ENCODE assay signal across 13 cellular contexts in genomic region chr2:201263774-201264173, GRCh38. TPM values are rescaled to one million over a fixed set of nuclear protein-coding genes. Genes with fewer than 3 reads are reported as not detected.
DNase-seq lines count a peak whose midpoint lies in the region; ATAC-seq and TF ChIP-seq lines count a peak whose summit lies in the region.
"Had no signal": no experiment of that assay in that cellular context is flagged by ENCODE, and none has a peak within 500 bp of the region (broad histone marks: within the 10 kb centered on the region; RNA-seq: fewer than 3 reads in every experiment).

No MANE protein-coding gene starts in this region.

- H3K36me3 ChIP-seq in BLaER1 (peaks cover 33% of the 10 kb centered on the region), SU-DHL-6 (ENCODE audit: low read length) (no peaks in the 10 kb centered on the region), stomach (peaks cover 12 to 28% (median 25%) of the 10 kb centered on the region in 4 donors)
- peaks cover 13% of the 10 kb centered on the region for H3K36me3 ChIP-seq in CD8-positive, alpha-beta T cell (ENCODE audit: insufficient read depth, low read length)

- H3K4me1 ChIP-seq in BLaER1 (peaks cover 68% of the 10 kb centered on the region), stomach (peaks cover 6 to 53% (median 25%) of the 10 kb centered on the region in 4 donors)
- H3K4me1 ChIP-seq in CD8-positive, alpha-beta T cell (ENCODE audit: insufficient read depth, low read length), result peaks cover 66% of the 10 kb centered on the region

- 82 to 90% (median 87%) methylated on average over 2 of the region's 2 CpGs for WGBS in stomach, 5 donors

- TF ChIP-seq CTCF in CD8-positive, alpha-beta T cell (IDR thresholded peaks at IDR 0.05), result no peak
- TF ChIP-seq CTCF in SU-DHL-6 (IDR thresholded peaks at IDR 0.05; ENCODE audit: insufficient read depth, low read length, poor library complexity, severe bottlenecking) (no peak), stomach (IDR thresholded peaks at IDR 0.05) (no peak)

- TF ChIP-seq POLR2A in stomach (IDR thresholded peaks at IDR 0.05), result no peak

- no peaks in the 10 kb centered on the region for H3K9me3 ChIP-seq in BLaER1
- H3K9me3 ChIP-seq in CD8-positive, alpha-beta T cell (ENCODE audit: low read length), result no peaks in the 10 kb centered on the region
- no peaks in the 10 kb centered on the region for H3K9me3 ChIP-seq in SU-DHL-6 (ENCODE audit: insufficient read depth, low read length)
- H3K9me3 ChIP-seq in stomach, result no peaks in the 10 kb centered on the region
- H3K9me3 ChIP-seq: upper lobe of left lung had no signal

- no peak overlapping the region for H3K4me3 ChIP-seq in BLaER1
- H3K4me3 ChIP-seq in CD8-positive, alpha-beta T cell (ENCODE audit: low read depth, low read length), result peak overlapping the region; percentile 33
- no peak overlapping the region for H3K4me3 ChIP-seq in SU-DHL-6 (ENCODE audit: insufficient read depth, low read length, poor library complexity, severe bottlenecking)
- H3K4me3 ChIP-seq in stomach, result no peak overlapping the region

- H3K9me3 Mint-ChIP-seq in CD8-positive, alpha-beta T cell, result no peaks in the 10 kb centered on the region
- H3K9me3 Mint-ChIP-seq in effector memory CD8-positive, alpha-beta T cell, result no peaks in the 10 kb centered on the region

- H3K4me2 ChIP-seq in BLaER1 (peak overlapping the region; percentile 61), SU-DHL-6 (ENCODE audit: low read depth, low read length, poor library complexity, severe bottlenecking) (peak overlapping the region; percentile 99)

- ATAC-seq in CD8-positive, alpha-beta T cell, result no peak
- ATAC-seq in effector memory CD8-positive, alpha-beta T cell (replicated peaks), result peak; percentile 22

- peak in 1 of 7 experiments; percentile 37 for DNase-seq in CD8-positive, alpha-beta T cell
- DNase-seq in effector memory CD8-positive, alpha-beta T cell, result no peak
- DNase-seq in stomach, result no peak
- DNase-seq in NCI-H2029 (lab: John Stamatoyannopoulos, UW), result no peak
- DNase-seq in RPMI8226, result no peak
- DNase-seq: anterior cingulate cortex; glutamatergic neuron; NCI-H187; stimulated activated CD4-positive, alpha-beta T cell treated with anti-CD3 and anti-CD28 coated beads, Interleukin-15, amount 100 ng/mL, for 24 hours; upper lobe of left lung had no signal

- peaks cover 13% of the 10 kb centered on the region for H3F3A ChIP-seq in SU-DHL-6 (ENCODE audit: insufficient read depth)

- H3K36me3 Mint-ChIP-seq in CD8-positive, alpha-beta T cell, result peaks cover 47% of the 10 kb centered on the region
- peaks cover 64% of the 10 kb centered on the region for H3K36me3 Mint-ChIP-seq in effector memory CD8-positive, alpha-beta T cell (ENCODE audit: insufficient read depth)

- POLR2A ChIA-PET in CD8-positive, alpha-beta T cell (lab: Charles Lee), result interaction anchor here (0.6 to 2.4 kb wide), 6 partner anchors 8 to 60 kb away, joined by 3 to 13 read pairs (median 7); no protein-coding TSS in a partner anchor

- CTCF ChIA-PET in CD8-positive, alpha-beta T cell (lab: Charles Lee), result interaction anchor here (1.3 to 10.9 kb wide), 5 partner anchors 15 to 100 kb away, joined by 3 to 76 read pairs (median 42); no protein-coding TSS in a partner anchor

- H4K20me1 ChIP-seq in BLaER1 (peaks cover 35% of the 10 kb centered on the region), SU-DHL-6 (ENCODE audit: low read depth, low read length) (no peaks in the 10 kb centered on the region)

- H3K27ac Mint-ChIP-seq in CD8-positive, alpha-beta T cell, result peak overlapping the region; percentile 92
- H3K27ac Mint-ChIP-seq in effector memory CD8-positive, alpha-beta T cell, result peak overlapping the region; percentile 83 to 98

- H3K27me3 ChIP-seq in BLaER1 (no peaks in the 10 kb centered on the region), SU-DHL-6 (ENCODE audit: low read length) (no peaks in the 10 kb centered on the region), stomach (no peaks in the 10 kb centered on the region)
- no peaks in the 10 kb centered on the region for H3K27me3 ChIP-seq in CD8-positive, alpha-beta T cell (ENCODE audit: insufficient read depth, low read length)
- H3K27me3 ChIP-seq: upper lobe of left lung had no signal

- TF ChIP-seq EP300 in stomach (IDR thresholded peaks at IDR 0.05), result no peak

- no peak overlapping the region for H2AFZ ChIP-seq in SU-DHL-6 (ENCODE audit: low read depth, low read length, severe bottlenecking)

- peaks cover 70% of the 10 kb centered on the region for H3K79me2 ChIP-seq in SU-DHL-6 (ENCODE audit: insufficient read depth, low read length)

- H3K9ac ChIP-seq in BLaER1 (no peak overlapping the region), SU-DHL-6 (ENCODE audit: low read length) (no peak overlapping the region)

- no peak overlapping the region for H3K27ac ChIP-seq in BLaER1
- peak overlapping the region; percentile 9 for H3K27ac ChIP-seq in CD8-positive, alpha-beta T cell (ENCODE audit: low read depth, low read length)
- no peak overlapping the region for H3K27ac ChIP-seq in SU-DHL-6 (ENCODE audit: low read depth, low read length)
- no peak overlapping the region for H3K27ac ChIP-seq in stomach
- H3K27ac ChIP-seq: C4-2B had no signal

- H3K27me3 Mint-ChIP-seq in CD8-positive, alpha-beta T cell (ENCODE audit: low read depth), result no peaks in the 10 kb centered on the region
- no peaks in the 10 kb centered on the region for H3K27me3 Mint-ChIP-seq in effector memory CD8-positive, alpha-beta T cell

- peaks cover 79% of the 10 kb centered on the region for H3K4me1 Mint-ChIP-seq in CD8-positive, alpha-beta T cell (ENCODE audit: low read depth)
- peaks cover 65 to 77% of the 10 kb centered on the region in 2 donors for H3K4me1 Mint-ChIP-seq in effector memory CD8-positive, alpha-beta T cell (ENCODE audit: low read depth in 2 of 2)

- H3K4me3 Mint-ChIP-seq in CD8-positive, alpha-beta T cell, result peak overlapping the region; percentile 74
- peak overlapping the region; percentile 85 to 92 for H3K4me3 Mint-ChIP-seq in effector memory CD8-positive, alpha-beta T cell

- H3K9me2 ChIP-seq in SU-DHL-6 (replicated peaks; ENCODE audit: insufficient read depth, low read length), result no peaks in the 10 kb centered on the region

- intact Hi-C loops in CD8-positive, alpha-beta T cell (cut with DNase I, micrococcal nuclease), result loop anchor here (1.0 to 5.0 kb wide), 4 partner anchors 27 to 451 kb away; partner anchors contain the start of genes BZW1 (in 1 of the 2), STRADB (in 1 of the 2) and TRAK2 (in 1 of the 2)
- intact Hi-C loops in stomach (cut with DNase I; ENCODE audit: low total_unique reads), result no loop called here

RNA-seq across cellular contexts. Expression of gene CASP8, which starts 3.4 kb away (rescaled TPM):
- total RNA-seq in CD8-positive, alpha-beta T cell, result 100 to 1,000 TPM; 153 to 155 TPM
- total RNA-seq in stomach, result 10 to 100 TPM in 4 of 5 donors, 1 to 10 TPM in 1; 6.4 to 32.3 (median 17.0) TPM
- polyA plus RNA-seq in stomach, result 10 to 100 TPM in 1 of 3 donors, 1 to 10 TPM in 2; 8.0 to 11.3 (median 8.6) TPM

Comparison
In these comparisons a context has a peak if more than half of its experiments do, and no peak if none do; other contexts are left out.
1. RNA of gene CASP8, which starts 3.4 kb away (total RNA-seq): 153 to 155 TPM in CD8-positive, alpha-beta T cell; 6.4 to 32.3 TPM in stomach; every median in the first group is over 4 times any median in the second.